Comparison of ENCODE assay signal across 14 cellular contexts in the genomic region with DNA sequence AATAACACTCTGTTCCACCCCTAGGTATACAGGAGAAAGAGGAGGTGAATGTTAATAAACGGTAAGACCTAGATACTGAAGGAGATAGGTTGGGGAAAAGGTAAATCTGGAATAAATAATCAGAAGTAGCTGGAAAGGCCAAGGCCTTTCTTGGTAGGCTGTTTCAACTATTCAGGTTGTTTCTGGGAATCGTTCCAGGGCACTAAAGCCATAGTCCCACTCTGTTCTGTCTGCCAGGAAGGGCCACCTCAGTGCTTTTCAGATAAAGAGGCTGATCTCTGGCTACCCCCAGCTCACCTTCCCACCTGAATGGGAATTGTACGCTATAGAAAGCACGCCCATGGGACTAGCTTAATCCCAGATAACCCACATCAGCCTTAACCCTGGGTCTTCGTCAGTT. TPM values are rescaled to one million over a fixed set of nuclear protein-coding genes. Genes with fewer than 3 reads are reported as not detected.
DNase-seq lines count a peak whose midpoint lies in the region; ATAC-seq and TF ChIP-seq lines count a peak whose summit lies in the region.
"Had no signal": no experiment of that assay in that cellular context is flagged by ENCODE, and none has a peak within 500 bp of the region (broad histone marks: within the 10 kb centered on the region; RNA-seq: fewer than 3 reads in every experiment).

No MANE protein-coding gene starts in this region.

- no peaks in the 10 kb centered on the region for H3K79me2 ChIP-seq in HCT116 (ENCODE audit: insufficient read depth, low read length)

- TF ChIP-seq CTCF in HCT116 (IDR thresholded peaks at IDR 0.05 in 2 of 3, conservative IDR thresholded peaks at IDR 0.05 in 1 of 3; ENCODE audit: borderline replicate concordance in 1 of 3, insufficient read depth in 1 of 3, low read depth in 2 of 3, low read length in 2 of 3) (no peak), testis (IDR thresholded peaks at IDR 0.05) (no peak)

- DNase-seq in Right ventricle myocardium superior (no peak), cardiac septum (ENCODE audit: low spot score) (no peak), HCT116 (ENCODE audit: low read depth, low spot score) (no peak), testis (no peak), HEK293T (ENCODE audit: extremely low spot score) (no peak)
- DNase-seq: 8988T; ACHN; CD4-positive, CD25-positive, alpha-beta regulatory T cell; DMS53; GF-D8; GM23248 had no signal

- no peak for TF ChIP-seq RAD21 in HCT116 (IDR thresholded peaks at IDR 0.05; ENCODE audit: low read depth)

- TSS peak; percentile 21 for BruUV-seq in HCT116 (replicated peaks; lab: Mats Ljungman, UMichigan)

- 75 to 79% methylated on average over 5 of the region's 5 CpGs for WGBS in testis, 2 donors

- H3K4me1 ChIP-seq in HCT116 (ENCODE audit: control insufficient read depth in 1 of 2, insufficient read depth in 2 of 2, low read length in 2 of 2) (no peaks in the 10 kb centered on the region), testis (peaks cover 3% of the 10 kb centered on the region)

- H3K4me3 ChIP-seq in HCT116 (replicated peaks in 1 of 2; ENCODE audit: low read depth in 1 of 2, low read length in 2 of 2) (no peak overlapping the region), testis (no peak overlapping the region)
- H3K4me3 ChIP-seq: BLaER1 treated with 17β-estradiol and CSF1 and Interleukin-3, amounts not matched to agents 10 nM and 100 nM; GM23248 had no signal

- TF ChIP-seq POLR2A in HCT116 (IDR thresholded peaks at IDR 0.05; ENCODE audit: borderline replicate concordance, extremely low read depth, insufficient read depth, insufficient read length) (no peak), testis (IDR thresholded peaks at IDR 0.05) (no peak)

- no peak overlapping the region for H3K27ac ChIP-seq in HCT116 (ENCODE audit: low read depth, low read length)
- peak overlapping the region; percentile 14 for H3K27ac ChIP-seq in cingulate gyrus (ENCODE audit: low read depth, low read length)
- peak overlapping the region; percentile 8 to 66 for H3K27ac ChIP-seq in testis
- H3K27ac ChIP-seq: BLaER1 treated with 17β-estradiol and CSF1 and Interleukin-3, amounts not matched to agents 10 nM and 100 nM; GM23248 had no signal

- H3K9me2 ChIP-seq in HCT116 (ENCODE audit: insufficient read depth), result no peaks in the 10 kb centered on the region

- no peak overlapping the region for H2AFZ ChIP-seq in HCT116 (ENCODE audit: low read depth, low read length, poor library complexity, severe bottlenecking)
- H2AFZ ChIP-seq: GM23248 had no signal

- ATAC-seq in Right ventricle myocardium superior (ENCODE audit: poor library complexity), result peak; percentile 41
- ATAC-seq in HCT116, result no peak
- no peak for ATAC-seq in HG02763 (IDR thresholded peaks at IDR 0.05; ENCODE audit: unreplicated experiment)

- no peak overlapping the region for H3K9ac ChIP-seq in HCT116 (ENCODE audit: low read length)
- H3K9ac ChIP-seq: BLaER1 treated with 17β-estradiol and CSF1 and Interleukin-3, amounts not matched to agents 10 nM and 100 nM; GM23248 had no signal

- RAD21 ChIA-PET in HCT116 (lab: Charles Lee; ENCODE audit: low non-redundant PET in 1 of 2, low total read pairs in 2 of 2, uncharacterized antibody in 2 of 2, unreplicated experiment in 2 of 2), result no interaction called here

- peaks cover 41 to 64% of the 10 kb centered on the region in 2 experiments; a peak in 3 of 4 replicates for H3K36me3 ChIP-seq in HCT116 (ENCODE audit: control insufficient read depth in 1 of 2, insufficient read depth in 2 of 2, low read length in 2 of 2)
- no peaks in the 10 kb centered on the region for H3K36me3 ChIP-seq in testis (ENCODE audit: low read depth, missing control alignments)

- H4K20me1 ChIP-seq in HCT116 (ENCODE audit: insufficient read depth), result no peaks in the 10 kb centered on the region

- CTCF ChIA-PET in HCT116 (lab: Charles Lee) (no interaction called here), HEK293T (lab: Yijun Ruan, JAX) (no interaction called here)

- H3K9me3 ChIP-seq in HCT116 (ENCODE audit: control insufficient read depth in 1 of 2, insufficient read depth in 1 of 2, low read depth in 1 of 2, low read length in 2 of 2), result no peaks in the 10 kb centered on the region
- H3K9me3 ChIP-seq in testis, result no peaks in the 10 kb centered on the region
- H3K9me3 ChIP-seq: BLaER1 treated with 17β-estradiol and CSF1 and Interleukin-3, amounts not matched to agents 10 nM and 100 nM had no signal

- H3K4me2 ChIP-seq in HCT116 (ENCODE audit: low read length), result no peak overlapping the region
- H3K4me2 ChIP-seq: BLaER1 treated with 17β-estradiol and CSF1 and Interleukin-3, amounts not matched to agents 10 nM and 100 nM had no signal

- H3K27me3 ChIP-seq in HCT116 (ENCODE audit: insufficient read depth, low read length), result no peaks in the 10 kb centered on the region
- no peaks in the 10 kb centered on the region for H3K27me3 ChIP-seq in testis
- H3K27me3 ChIP-seq: BLaER1 treated with 17β-estradiol and CSF1 and Interleukin-3, amounts not matched to agents 10 nM and 100 nM had no signal

- POLR2A ChIA-PET in HCT116 (lab: Charles Lee), result no interaction called here
- POLR2A ChIA-PET in HEK293T (lab: Yijun Ruan, JAX), result interaction anchor here (1.1 kb wide), 1 partner anchor 85 kb away, joined by 3 read pairs; the partner anchor contains the start of gene UBAP1

- intact Hi-C loops in Right ventricle myocardium superior (cut with DNase I) (no loop called here), cardiac septum (cut with DNase I) (no loop called here), HCT116 (cut with micrococcal nuclease) (no loop called here), testis (cut with DNase I; ENCODE audit: low total_unique reads) (no loop called here)

TF ChIP-seq in HCT116, 20 proteins besides CTCF, POLR2A, EP300 and RAD21:
- TF ChIP-seq CBX3 (IDR thresholded peaks at IDR 0.05; ENCODE audit: low read depth) (no peak), SP1 (IDR thresholded peaks at IDR 0.05; ENCODE audit: low read depth) (no peak), ATF3 (IDR thresholded peaks at IDR 0.05) (no peak)

TF ChIP-seq in HEK293T, 16 proteins besides CTCF, POLR2A, EP300 and RAD21:
- no peak for TF ChIP-seq L3MBTL2 (conservative IDR thresholded peaks at IDR 0.05)
- no peak for TF ChIP-seq FOXK2 (IDR thresholded peaks at IDR 0.05)
- no peak for TF ChIP-seq CTBP1 (IDR thresholded peaks at IDR 0.05; ENCODE audit: borderline replicate concordance)
- TF ChIP-seq, protein P1, sequence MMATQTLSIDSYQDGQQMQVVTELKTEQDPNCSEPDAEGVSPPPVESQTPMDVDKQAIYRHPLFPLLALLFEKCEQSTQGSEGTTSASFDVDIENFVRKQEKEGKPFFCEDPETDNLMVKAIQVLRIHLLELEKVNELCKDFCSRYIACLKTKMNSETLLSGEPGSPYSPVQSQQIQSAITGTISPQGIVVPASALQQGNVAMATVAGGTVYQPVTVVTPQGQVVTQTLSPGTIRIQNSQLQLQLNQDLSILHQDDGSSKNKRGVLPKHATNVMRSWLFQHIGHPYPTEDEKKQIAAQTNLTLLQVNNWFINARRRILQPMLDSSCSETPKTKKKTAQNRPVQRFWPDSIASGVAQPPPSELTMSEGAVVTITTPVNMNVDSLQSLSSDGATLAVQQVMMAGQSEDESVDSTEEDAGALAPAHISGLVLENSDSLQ (IDR thresholded peaks at IDR 0.05), result no peak
- no peak for TF ChIP-seq LEF1 (IDR thresholded peaks at IDR 0.05; ENCODE audit: borderline replicate concordance)
- no peak for TF ChIP-seq ZNF384 (IDR thresholded peaks at IDR 0.05)
- TF ChIP-seq ELF4 (IDR thresholded peaks at IDR 0.05), result no peak
- no peak for TF ChIP-seq BHLHE40 (IDR thresholded peaks at IDR 0.05; ENCODE audit: borderline replicate concordance)
- TF ChIP-seq HDGF (IDR thresholded peaks at IDR 0.05; ENCODE audit: borderline replicate concordance), result no peak

RNA-seq across cellular contexts. Expression of gene DCAF12, which starts 32.9 kb away (rescaled TPM):
- 14.8 TPM for total RNA-seq in Right ventricle myocardium superior
- 15.7 TPM for total RNA-seq in cardiac septum
- total RNA-seq in HCT116 (2021; ENCODE audit: unreplicated experiment), result 40.2 TPM
- 26.1 and 27.4 TPM in 2 replicates for polyA plus RNA-seq in HCT116 (2012)
- 100 to 1,000 TPM in 1 of 2 donors, 10 to 100 TPM in 1; 99.3 to 120 TPM for total RNA-seq in testis
- 169 TPM for polyA plus RNA-seq in testis (ENCODE audit: insufficient read depth, low read depth, low replicate concordance)

RNA-seq across cellular contexts. Expression of gene UBAP2, which starts 44.9 kb away (rescaled TPM):
- total RNA-seq in Right ventricle myocardium superior (26.6 TPM), cardiac septum (21.5 TPM), HCT116 (2021; ENCODE audit: unreplicated experiment) (51.3 TPM), testis (10 to 100 TPM; 72.1 to 78.5 TPM)
- 35.3 and 35.8 TPM in 2 replicates for polyA plus RNA-seq in HCT116 (2012)
- polyA plus RNA-seq in testis (ENCODE audit: insufficient read depth, low read depth, low replicate concordance), result 94.2 TPM
